In the genomic region with DNA sequence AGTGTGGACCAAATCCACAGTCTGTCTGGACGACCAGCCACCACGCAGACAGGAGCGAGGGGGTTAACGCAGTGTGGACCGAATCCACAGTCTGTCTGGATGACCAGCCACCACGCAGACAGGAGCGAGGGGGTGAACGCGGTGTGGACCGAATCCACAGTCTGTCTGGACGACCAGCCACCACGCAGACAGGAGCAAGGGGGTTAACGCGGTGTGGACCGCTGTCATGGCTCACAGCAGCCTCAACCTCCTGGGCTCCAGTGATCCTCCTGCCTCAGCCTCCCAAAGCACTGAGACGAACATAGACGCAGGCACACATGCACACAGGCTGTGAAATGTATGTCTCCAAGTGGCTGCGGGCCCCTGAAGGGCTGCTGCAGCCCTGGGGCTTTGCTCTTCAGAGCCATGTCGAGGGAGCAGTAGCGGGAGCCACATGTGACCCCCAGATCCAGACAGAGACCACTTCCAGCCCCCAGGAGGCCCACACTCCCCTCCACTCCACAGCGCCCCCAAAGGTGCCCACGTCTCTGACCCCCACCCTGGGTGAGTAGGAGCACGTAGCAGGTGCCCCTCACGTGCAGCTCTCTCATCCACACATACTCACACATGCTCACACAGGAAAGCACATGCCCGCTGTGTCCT, we compare ENCODE assay signal across 22 cellular contexts.
"Had no signal": no experiment of that assay in that cellular context is flagged by ENCODE, and none has a peak within 500 bp of the region (broad histone marks: within the 10 kb centered on the region; RNA-seq: fewer than 3 reads in every experiment).

No MANE protein-coding gene starts in this region.

- H3K4me3 Mint-ChIP-seq: activated naive CD4-positive, alpha-beta T cell treated with anti-CD3 and anti-CD28 coated beads for 36 hours; activated naive CD8-positive, alpha-beta T cell treated with anti-CD3 and anti-CD28 coated beads, Interleukin-2, amount 50 U/mL, for 24 hours; activated T-helper 1 cell treated with anti-CD3 and anti-CD28 coated beads, Interleukin-12 subunit alpha, Interleukin-12 subunit beta, Interleukin-2, Interleukin-4 antibody, amounts not matched to agents 30 ng/mL and 10 ng/mL and 1 ng/mL, durations not matched to agents 14 hours and 24 hours and 36 hours; stimulated activated effector memory CD8-positive, alpha-beta T cell treated with anti-CD3 and anti-CD28 coated beads, Interleukin-12 subunit alpha, Interleukin-12 subunit beta, amount 100 ng/mL, for 72 hours; type B pancreatic cell had no signal

- H3K27ac ChIP-seq: psoas muscle, right lobe of liver, stomach had no signal

- DNase-seq: activated CD4-positive, alpha-beta T cell treated with anti-CD3 and anti-CD28 coated beads, Interleukin-2, amount 50 U/mL, for 48 hours; activated naive CD4-positive, alpha-beta T cell treated with anti-CD3 and anti-CD28 coated beads for 36 hours; activated naive CD8-positive, alpha-beta T cell treated with anti-CD3 and anti-CD28 coated beads, Interleukin-2, amount 50 U/mL, for 24 hours; activated T-cell treated with anti-CD3 and anti-CD28 coated beads for 4 hours; anterior cingulate cortex; cortex of kidney; erythroblast; head of caudate nucleus; kidney glomerular epithelial cell; small intestine; stimulated activated CD4-positive, alpha-beta T cell treated with anti-CD3 and anti-CD28 coated beads, Interleukin-4, amount 100 ng/mL, for 24 hours; stomach; SW 1271; T-helper 2 cell had no signal

- H3K9me3 ChIP-seq: psoas muscle, right lobe of liver had no signal

- H3K4me1 ChIP-seq: psoas muscle, right lobe of liver had no signal

- H3K4me1 Mint-ChIP-seq: activated naive CD8-positive, alpha-beta T cell treated with anti-CD3 and anti-CD28 coated beads, Interleukin-2, amount 50 U/mL, for 24 hours; stimulated activated effector memory CD8-positive, alpha-beta T cell treated with anti-CD3 and anti-CD28 coated beads, Interleukin-12 subunit alpha, Interleukin-12 subunit beta, amount 100 ng/mL, for 72 hours had no signal

- H3K36me3 Mint-ChIP-seq: stimulated activated effector memory CD8-positive, alpha-beta T cell treated with anti-CD3 and anti-CD28 coated beads, Interleukin-12 subunit alpha, Interleukin-12 subunit beta, amount 100 ng/mL, for 72 hours; type B pancreatic cell had no signal

- H3K4me3 ChIP-seq: psoas muscle, right lobe of liver, stomach had no signal

- FAIRE-seq: endometrium, frontal cortex, small intestine, TTC549 had no signal

- H3K27me3 ChIP-seq: right lobe of liver had no signal

- H3K36me3 ChIP-seq: right lobe of liver, stomach had no signal

- H3K9me3 Mint-ChIP-seq: activated naive CD4-positive, alpha-beta T cell treated with anti-CD3 and anti-CD28 coated beads for 36 hours; activated naive CD8-positive, alpha-beta T cell treated with anti-CD3 and anti-CD28 coated beads, Interleukin-2, amount 50 U/mL, for 24 hours; activated T-helper 1 cell treated with anti-CD3 and anti-CD28 coated beads, Interleukin-12 subunit alpha, Interleukin-12 subunit beta, Interleukin-2, Interleukin-4 antibody, amounts not matched to agents 30 ng/mL and 10 ng/mL and 1 ng/mL, durations not matched to agents 14 hours and 24 hours and 36 hours; stimulated activated effector memory CD8-positive, alpha-beta T cell treated with anti-CD3 and anti-CD28 coated beads, Interleukin-12 subunit alpha, Interleukin-12 subunit beta, amount 100 ng/mL, for 72 hours; type B pancreatic cell had no signal

- H3K27ac Mint-ChIP-seq: activated naive CD4-positive, alpha-beta T cell treated with anti-CD3 and anti-CD28 coated beads for 36 hours; activated naive CD8-positive, alpha-beta T cell treated with anti-CD3 and anti-CD28 coated beads, Interleukin-2, amount 50 U/mL, for 24 hours; activated T-helper 1 cell treated with anti-CD3 and anti-CD28 coated beads, Interleukin-12 subunit alpha, Interleukin-12 subunit beta, Interleukin-2, Interleukin-4 antibody, amounts not matched to agents 30 ng/mL and 10 ng/mL and 1 ng/mL, durations not matched to agents 14 hours and 24 hours and 36 hours; stimulated activated effector memory CD8-positive, alpha-beta T cell treated with anti-CD3 and anti-CD28 coated beads, Interleukin-12 subunit alpha, Interleukin-12 subunit beta, amount 100 ng/mL, for 72 hours; type B pancreatic cell had no signal

- ATAC-seq: activated naive CD8-positive, alpha-beta T cell treated with anti-CD3 and anti-CD28 coated beads, Interleukin-2, amount 50 U/mL, for 24 hours; psoas muscle; right lobe of liver; stimulated activated effector memory CD8-positive, alpha-beta T cell treated with anti-CD3 and anti-CD28 coated beads, Interleukin-12 subunit alpha, Interleukin-12 subunit beta, amount 100 ng/mL, for 72 hours had no signal
